ENCODE assay signal across 26 cellular contexts in the genomic region with DNA sequence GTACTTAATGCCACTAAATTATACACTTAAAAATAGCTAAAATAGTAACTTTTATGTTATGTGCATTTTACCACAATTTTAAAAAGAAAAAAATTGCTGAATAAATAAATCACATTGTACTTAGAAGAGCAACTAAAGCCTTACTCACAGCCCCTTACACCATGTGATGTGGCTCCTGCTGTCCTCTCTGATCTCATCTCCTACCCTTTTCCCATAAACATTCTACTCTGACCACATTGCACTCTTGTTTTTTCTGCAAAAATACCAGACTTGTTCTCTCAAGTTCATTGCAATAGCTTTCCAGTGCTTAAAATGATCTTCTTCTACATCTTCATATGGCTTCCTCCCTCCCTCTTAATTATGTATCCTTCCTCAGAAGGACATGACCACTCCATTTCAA.
"Had no signal": no experiment of that assay in that cellular context is flagged by ENCODE, and none has a peak within 500 bp of the region (broad histone marks: within the 10 kb centered on the region; RNA-seq: fewer than 3 reads in every experiment).

No MANE protein-coding gene starts in this region.

- H3K4me1 Mint-ChIP-seq: activated B cell treated with CpG ODN at 0.5 μM for 24 hours; activated CD4-positive, alpha-beta T cell treated with anti-CD3 and anti-CD28 coated beads for 36 hours; activated naive CD8-positive, alpha-beta T cell treated with anti-CD3 and anti-CD28 coated beads for 36 hours; natural killer cell had no signal

- H3K27ac ChIP-seq: heart right ventricle, lower lobe of right lung, tibial artery had no signal

- ATAC-seq: activated CD4-positive, alpha-beta T cell treated with anti-CD3 and anti-CD28 coated beads for 36 hours; activated T-cell treated with anti-CD3 and anti-CD28 coated beads, Interleukin-2, amount 50 U/mL, for 4 hours; heart right ventricle; left lobe of liver; lower lobe of right lung; natural killer cell had no signal

- H3K9me3 ChIP-seq: lower lobe of right lung, tibial artery had no signal

- H3K27me3 ChIP-seq: heart right ventricle, tibial artery had no signal

- H3K4me1 ChIP-seq: heart right ventricle, lower lobe of right lung, tibial artery had no signal

- H3K4me3 ChIP-seq: heart right ventricle, lower lobe of right lung, tibial artery had no signal

- H3K27ac Mint-ChIP-seq: activated B cell treated with CpG ODN at 0.5 μM for 24 hours; activated CD4-positive, alpha-beta T cell treated with anti-CD3 and anti-CD28 coated beads for 36 hours; activated naive CD8-positive, alpha-beta T cell treated with anti-CD3 and anti-CD28 coated beads for 36 hours; natural killer cell; progenitor cell of endocrine pancreas; stimulated activated naive CD8-positive, alpha-beta T cell treated with anti-CD3 and anti-CD28 coated beads, Interleukin-15, Interleukin-2, amounts not matched to agents 100 ng/mL and 50 ng/mL, for 24 hours; T-helper 1 cell treated with Interleukin-12 subunit alpha and Interleukin-12 subunit beta and Interleukin-4 antibody, amounts not matched to agents 30 μg/mL and 1 μg/mL, for 36 hours had no signal

- H3K36me3 Mint-ChIP-seq: activated naive CD8-positive, alpha-beta T cell treated with anti-CD3 and anti-CD28 coated beads for 36 hours; brain; natural killer cell had no signal

- H3K27me3 Mint-ChIP-seq: activated B cell treated with CpG ODN at 0.5 μM for 24 hours; activated CD4-positive, alpha-beta T cell treated with anti-CD3 and anti-CD28 coated beads for 36 hours; activated naive CD8-positive, alpha-beta T cell treated with anti-CD3 and anti-CD28 coated beads for 36 hours; brain had no signal

- H3K4me3 Mint-ChIP-seq: activated B cell treated with CpG ODN at 0.5 μM for 24 hours; activated CD4-positive, alpha-beta T cell treated with anti-CD3 and anti-CD28 coated beads for 36 hours; activated naive CD8-positive, alpha-beta T cell treated with anti-CD3 and anti-CD28 coated beads for 36 hours; activated T-cell treated with anti-CD3 and anti-CD28 coated beads, Interleukin-2, amount 50 U/mL, for 4 hours; natural killer cell; stimulated activated naive CD8-positive, alpha-beta T cell treated with anti-CD3 and anti-CD28 coated beads, Interleukin-15, Interleukin-2, amounts not matched to agents 100 ng/mL and 50 ng/mL, for 24 hours; T-helper 1 cell treated with Interleukin-12 subunit alpha and Interleukin-12 subunit beta and Interleukin-4 antibody, amounts not matched to agents 30 μg/mL and 1 μg/mL, for 36 hours had no signal

- DNase-seq: activated B cell treated with CpG ODN at 0.5 μM for 24 hours; activated CD4-positive, alpha-beta T cell treated with anti-CD3 and anti-CD28 coated beads for 36 hours; activated CD4-positive, alpha-beta T cell treated with anti-CD3 and anti-CD28 coated beads, Interleukin-2, amount 50 U/mL, for 4 hours; activated CD8-positive, alpha-beta memory T cell treated with anti-CD3 and anti-CD28 coated beads for 24 hours; activated CD8-positive, alpha-beta memory T cell treated with anti-CD3 and anti-CD28 coated beads, Interleukin-2, amount 50 U/mL, for 48 hours; activated naive CD4-positive, alpha-beta T cell treated with Interleukin-2 at 50 U/mL for 16 hours; activated naive CD8-positive, alpha-beta T cell treated with anti-CD3 and anti-CD28 coated beads for 36 hours; activated T-cell treated with anti-CD3 and anti-CD28 coated beads, Interleukin-2, amount 50 U/mL, for 4 hours; amygdala; caudate nucleus; dermis blood vessel endothelial cell; effector CD8-positive, alpha-beta T cell; erythroblast; foreskin fibroblast; heart right ventricle; kidney; lower lobe of right lung; natural killer cell; stimulated activated CD4-positive, alpha-beta T cell treated with anti-CD3 and anti-CD28 coated beads, Interleukin-1b, Interleukin-23, amount 100 ng/mL, for 48 hours; T1000; tibial artery had no signal

- H3K36me3 ChIP-seq: heart right ventricle, lower lobe of right lung, tibial artery had no signal
